In genomic region chr2:230217424-230217823, GRCh38 we compare ENCODE assay signal across 15 cellular contexts. TPM values are rescaled to one million over a fixed set of nuclear protein-coding genes. Genes with fewer than 3 reads are reported as not detected.
DNase-seq lines count a peak whose midpoint lies in the region; ATAC-seq, FAIRE-seq and TF ChIP-seq lines count a peak whose summit lies in the region.
"Had no signal": no experiment of that assay in that cellular context is flagged by ENCODE, and none has a peak within 500 bp of the region (broad histone marks: within the 10 kb centered on the region; RNA-seq: fewer than 3 reads in every experiment).

No MANE protein-coding gene starts in this region.

- ATAC-seq in CD4-positive, CD25-positive, alpha-beta regulatory T cell (ENCODE audit: low read depth in 2 of 2): no peak
- no peak for ATAC-seq in HG02981 (IDR thresholded peaks at IDR 0.05; ENCODE audit: unreplicated experiment)
- ATAC-seq: gastroesophageal sphincter had no signal

- no peaks in the 10 kb centered on the region for H3K9me3 ChIP-seq in CD4-positive, CD25-positive, alpha-beta regulatory T cell (ENCODE audit: control insufficient read depth in 2 of 2, low read length in 2 of 2)
- H3K9me3 ChIP-seq in OCI-LY3 (ENCODE audit: insufficient read depth, low read length): no peaks in the 10 kb centered on the region
- H3K9me3 ChIP-seq in keratinocyte (ENCODE audit: control insufficient read depth, low read depth, low read length): no peaks in the 10 kb centered on the region
- H3K9me3 ChIP-seq: gastroesophageal sphincter had no signal

- no peaks in the 10 kb centered on the region for H3K9me1 ChIP-seq in keratinocyte (ENCODE audit: control insufficient read depth, extremely low read depth, insufficient read depth, low read length)

- H3K27ac Mint-ChIP-seq in CD4-positive, CD25-positive, alpha-beta regulatory T cell: peak overlapping the region in 1 of 3 donors; percentile 27
- no peak overlapping the region for H3K27ac Mint-ChIP-seq in chondrocyte (ENCODE audit: unreplicated experiment)

- peak overlapping the region; percentile 96 to 100 (median 98) for H3K4me3 Mint-ChIP-seq in CD4-positive, CD25-positive, alpha-beta regulatory T cell
- no peak overlapping the region for H3K4me3 Mint-ChIP-seq in chondrocyte (ENCODE audit: unreplicated experiment)

- no peak overlapping the region for H3K27ac ChIP-seq in CD4-positive, CD25-positive, alpha-beta regulatory T cell (ENCODE audit: insufficient read depth, low read length, poor library complexity, severe bottlenecking)
- H3K27ac ChIP-seq in OCI-LY3 (ENCODE audit: low read length) (peak overlapping the region; percentile 86), keratinocyte (ENCODE audit: control insufficient read depth, insufficient read depth, low read length) (no peak overlapping the region)
- H3K27ac ChIP-seq: gastroesophageal sphincter had no signal

- peaks cover 33% of the 10 kb centered on the region for H3K4me1 ChIP-seq in CD4-positive, CD25-positive, alpha-beta regulatory T cell (ENCODE audit: control insufficient read depth, insufficient read depth, low read length, poor library complexity, severe bottlenecking)
- H3K4me1 ChIP-seq in OCI-LY3 (ENCODE audit: low read length): peaks cover 49% of the 10 kb centered on the region
- peaks cover 24% of the 10 kb centered on the region for H3K4me1 ChIP-seq in keratinocyte (ENCODE audit: control insufficient read depth, extremely low read depth, insufficient read depth, low read length)

- peak overlapping the region; percentile 87 for H3K4me2 ChIP-seq in OCI-LY3 (ENCODE audit: low read length)
- H3K4me2 ChIP-seq in keratinocyte (ENCODE audit: control insufficient read depth, extremely low read depth, insufficient read depth, low read depth, low read length): no peak overlapping the region

- H3K4me3 ChIP-seq in CD4-positive, CD25-positive, alpha-beta regulatory T cell (ENCODE audit: low read depth, low read length): peak overlapping the region; percentile 100
- H3K4me3 ChIP-seq in GM12865 (ENCODE audit: low read depth, low read length) (peak overlapping the region; percentile 61), OCI-LY3 (ENCODE audit: low read length) (peak overlapping the region; percentile 93), keratinocyte (ENCODE audit: control insufficient read depth in 2 of 3, extremely low read depth in 1 of 3, insufficient read depth in 2 of 3, low read depth in 1 of 3, low read length in 3 of 3) (peak overlapping the region in 1 of 3 experiments; percentile 72)

- TF ChIP-seq CTCF in GM12865 (IDR thresholded peaks at IDR 0.05; ENCODE audit: insufficient read depth, low read depth, low read length, missing control alignments) (no peak), OCI-LY3 (IDR thresholded peaks at IDR 0.05; ENCODE audit: low read depth, low read length) (no peak), keratinocyte (optimal IDR thresholded peaks at IDR 0.05 in 1 of 3, IDR thresholded peaks at IDR 0.05 in 1 of 3, conservative IDR thresholded peaks at IDR 0.05 in 1 of 3; ENCODE audit: extremely low read depth in 1 of 3, insufficient read depth in 2 of 3, low read length in 3 of 3) (no peak), chondrocyte (IDR thresholded peaks at IDR 0.05) (no peak)

- peaks cover 54% of the 10 kb centered on the region for H3K79me2 ChIP-seq in OCI-LY3 (ENCODE audit: low read length)
- peaks cover 11% of the 10 kb centered on the region for H3K79me2 ChIP-seq in keratinocyte (ENCODE audit: control insufficient read depth, insufficient read depth, low read length)

- no peaks in the 10 kb centered on the region for H4K20me1 ChIP-seq in OCI-LY3 (ENCODE audit: insufficient read depth, low read length)
- H4K20me1 ChIP-seq in keratinocyte (ENCODE audit: control insufficient read depth, extremely low read depth, insufficient read depth, low read length): no peaks in the 10 kb centered on the region

- no peaks in the 10 kb centered on the region for H3K9me3 Mint-ChIP-seq in CD4-positive, CD25-positive, alpha-beta regulatory T cell
- no peaks in the 10 kb centered on the region for H3K9me3 Mint-ChIP-seq in chondrocyte (ENCODE audit: low read depth)

- peak overlapping the region; percentile 85; the same call in 1 of the 2 replicates for H3K9ac ChIP-seq in OCI-LY3 (ENCODE audit: low read length)
- H3K9ac ChIP-seq in keratinocyte (ENCODE audit: control insufficient read depth, extremely low read depth, insufficient read depth, low read length): no peak overlapping the region

- no peak for DNase-seq in CD4-positive, CD25-positive, alpha-beta regulatory T cell
- peak; percentile 25 for DNase-seq in GM12865 (ENCODE audit: low read depth)
- no peak for DNase-seq in keratinocyte (ENCODE audit: low read depth, low spot score)
- no peak for DNase-seq in OCI-M2 (lab: John Stamatoyannopoulos, UW; ENCODE audit: unreplicated experiment)
- DNase-seq in stimulated activated CD4-positive, alpha-beta T cell treated with anti-CD3 and anti-CD28 coated beads, Interleukin-4, amount 100 ng/mL, for 1 hour: no peak
- no peak for DNase-seq in chondrocyte (ENCODE audit: low spot score)
- DNase-seq: GDM1; NCI-H2029 treated with DMSO at 0.1 percent for 48 hours; NCI-H748 treated with DMSO at 0.1 percent for 48 hours; SHP77; stimulated activated CD4-positive, alpha-beta T cell treated with anti-CD3 and anti-CD28 coated beads, Interleukin-2, amount 100 ng/mL, for 24 hours had no signal

- H3K36me3 ChIP-seq in CD4-positive, CD25-positive, alpha-beta regulatory T cell (ENCODE audit: control insufficient read depth, insufficient read depth, low read length): peaks cover 50% of the 10 kb centered on the region
- peaks cover 45% of the 10 kb centered on the region for H3K36me3 ChIP-seq in OCI-LY3 (replicated peaks; ENCODE audit: low read depth, low read length)
- H3K36me3 ChIP-seq in keratinocyte (ENCODE audit: control insufficient read depth in 2 of 2, extremely low read depth in 1 of 2, insufficient read depth in 2 of 2, low read length in 2 of 2): peaks cover 0 to 12% of the 10 kb centered on the region in 2 experiments

- no peaks in the 10 kb centered on the region for H3K27me3 ChIP-seq in CD4-positive, CD25-positive, alpha-beta regulatory T cell (ENCODE audit: control insufficient read depth, insufficient read depth, low read length)
- H3K27me3 ChIP-seq in OCI-LY3 (ENCODE audit: low read depth, low read length): no peaks in the 10 kb centered on the region
- H3K27me3 ChIP-seq in keratinocyte (ENCODE audit: control insufficient read depth, extremely low read depth, insufficient read depth, low read length): no peaks in the 10 kb centered on the region
- H3K27me3 ChIP-seq: gastroesophageal sphincter had no signal

- no peaks in the 10 kb centered on the region for H3K27me3 Mint-ChIP-seq in CD4-positive, CD25-positive, alpha-beta regulatory T cell
- H3K27me3 Mint-ChIP-seq in chondrocyte (ENCODE audit: low read depth): no peaks in the 10 kb centered on the region

- FAIRE-seq in keratinocyte (lab: Jason Lieb, UNC): peak; percentile 66
- FAIRE-seq: bronchial epithelial cell had no signal

- H3K36me3 Mint-ChIP-seq in CD4-positive, CD25-positive, alpha-beta regulatory T cell: peaks cover 51% of the 10 kb centered on the region
- peaks cover 15% of the 10 kb centered on the region for H3K36me3 Mint-ChIP-seq in chondrocyte (ENCODE audit: low read depth)

- dilution Hi-C loops in keratinocyte (cut with MboI; ENCODE audit: extremely low pct_ligation_motif_present, low sequenced_read_pairs): no loop called here

- H2AFZ ChIP-seq in OCI-LY3 (ENCODE audit: low read depth, low read length) (no peak overlapping the region), keratinocyte (ENCODE audit: control insufficient read depth, low read length) (no peak overlapping the region)

- peaks cover 47 to 72% (median 56%) of the 10 kb centered on the region in 4 donors for H3K4me1 Mint-ChIP-seq in CD4-positive, CD25-positive, alpha-beta regulatory T cell
- peaks cover 30% of the 10 kb centered on the region for H3K4me1 Mint-ChIP-seq in chondrocyte (ENCODE audit: low read depth)

RNA-seq across cellular contexts. Expression of gene SP110, which starts 2.4 kb away (rescaled TPM):
- 118 TPM for total RNA-seq in CD4-positive, CD25-positive, alpha-beta regulatory T cell
- 100 to 1,000 TPM in 1 of 4 donors, 10 to 100 TPM in 3; 74.5 to 131 (median 87.1) TPM for polyA plus RNA-seq in CD4-positive, CD25-positive, alpha-beta regulatory T cell
- 23.9 to 32.3 TPM (median 26.5 TPM) in 3 replicates for polyA plus RNA-seq in keratinocyte
- 39.5 TPM for polyA plus RNA-seq in keratinocyte (2011; ENCODE audit: low read depth)
- polyA plus RNA-seq in keratinocyte (2011; cell fraction: cytosol; rRNA removed): 30.8 and 38.3 TPM in 2 replicates
- 77.1 and 87.2 TPM in 2 replicates for polyA plus RNA-seq in keratinocyte (2011; cell fraction: nucleus; rRNA removed)
- polyA plus RNA-seq in keratinocyte (2012; ENCODE audit: low replicate concordance): 8.5 and 43.5 TPM in 2 replicates
- 28.6 to 58.0 TPM (median 51.7 TPM) in 3 replicates for polyA minus RNA-seq in keratinocyte
- polyA minus RNA-seq in keratinocyte (2011; cell fraction: cytosol; rRNA and poly(A)+ RNA removed): 18.4 TPM
- polyA minus RNA-seq in keratinocyte (2011; cell fraction: nucleus; rRNA and poly(A)+ RNA removed): 18.3 and 51.0 TPM in 2 replicates
- total RNA-seq in chondrocyte: 11.3 to 13.9 TPM (median 12.9 TPM) in 3 replicates

RNA-seq across cellular contexts. Expression of gene SP140, which starts 8.1 kb away (rescaled TPM):
- 100 TPM for total RNA-seq in CD4-positive, CD25-positive, alpha-beta regulatory T cell
- 10 to 100 TPM; 22.4 to 35.4 (median 28.2) TPM for polyA plus RNA-seq in CD4-positive, CD25-positive, alpha-beta regulatory T cell
- 0.95 to 1.2 TPM (median 0.95 TPM) in 3 replicates for polyA plus RNA-seq in keratinocyte
- not detected for polyA plus RNA-seq in keratinocyte (2011; ENCODE audit: low read depth)
- polyA plus RNA-seq in keratinocyte (2011; cell fraction: cytosol; rRNA removed): 0.57 and 0.94 TPM in 2 replicates
- polyA plus RNA-seq in keratinocyte (2011; cell fraction: nucleus; rRNA removed): 1.3 and 1.6 TPM in 2 replicates
- polyA plus RNA-seq in keratinocyte (2012; ENCODE audit: low replicate concordance): 1.0 TPM in 1 of 2 replicates, not detected in the other
- polyA minus RNA-seq in keratinocyte: 0.07 to 2.6 TPM in 2 of 3 replicates, not detected in the other
- 0.58 TPM for polyA minus RNA-seq in keratinocyte (2011; cell fraction: cytosol; rRNA and poly(A)+ RNA removed)
- 1.2 and 3.4 TPM in 2 replicates for polyA minus RNA-seq in keratinocyte (2011; cell fraction: nucleus; rRNA and poly(A)+ RNA removed)
- 0.60 TPM in 1 of 3 replicates, not detected in the others for total RNA-seq in chondrocyte
- total RNA-seq: bronchial epithelial cell had no signal

Comparison
In these comparisons a context has a peak if more than half of its experiments do, and no peak if none do; other contexts are left out.
1. RNA of gene SP140, which starts 8.1 kb away (total RNA-seq): 100 TPM in CD4-positive, CD25-positive, alpha-beta regulatory T cell (single experiment); 0.60 TPM in chondrocyte; every median in the first group is over 10 times any median in the second.